ENCODE assay signal across 11 cellular contexts in genomic region chr14:23365353-23366162, GRCh38. TPM values are rescaled to one million over a fixed set of nuclear protein-coding genes. Genes with fewer than 3 reads are reported as not detected.
DNase-seq lines count a peak whose midpoint lies in the region; ATAC-seq, FAIRE-seq and TF ChIP-seq lines count a peak whose summit lies in the region.
"Had no signal": no experiment of that assay in that cellular context is flagged by ENCODE, and none has a peak within 500 bp of the region (broad histone marks: within the 10 kb centered on the region; RNA-seq: fewer than 3 reads in every experiment).

No MANE protein-coding gene starts in this region.

- H2BK12ac ChIP-seq in trophoblast cell (ENCODE audit: low read length) = peak overlapping the region; percentile 53

- peak overlapping the region; percentile 95 to 97 for H3K27ac ChIP-seq in ascending aorta
- H3K27ac ChIP-seq in right atrium auricular region = peak overlapping the region; percentile 88 to 90
- H3K27ac ChIP-seq in trophoblast cell (ENCODE audit: low read depth, low read length) = peak overlapping the region; percentile 81

- H3K18ac ChIP-seq in trophoblast cell (ENCODE audit: low read length) = peak overlapping the region; percentile 100

- no peaks in the 10 kb centered on the region for H3K9me3 ChIP-seq in ascending aorta
- H3K9me3 ChIP-seq in right atrium auricular region = no peaks in the 10 kb centered on the region
- H3K9me3 ChIP-seq in trophoblast cell (ENCODE audit: insufficient read depth, low read depth, low read length) = no peaks in the 10 kb centered on the region

- peak overlapping the region; percentile 80 for H2AK5ac ChIP-seq in trophoblast cell (ENCODE audit: low read length)

- CTCF ChIA-PET in Calu3 (lab: Charles Lee) (no interaction called here), HEK293T (lab: Yijun Ruan, JAX) (no interaction called here)

- peaks cover 92% of the 10 kb centered on the region for H3K27me3 Mint-ChIP-seq in Calu3 (ENCODE audit: unreplicated experiment)

- no peaks in the 10 kb centered on the region for H3K9me3 Mint-ChIP-seq in Calu3 (ENCODE audit: low read depth, unreplicated experiment)

- H3K9ac ChIP-seq in trophoblast cell (ENCODE audit: low read length) = peak overlapping the region; percentile 95

- TF ChIP-seq CTCF in Calu3 (IDR thresholded peaks at IDR 0.05; ENCODE audit: unreplicated experiment) = no peak
- no peak for TF ChIP-seq CTCF in ascending aorta (IDR thresholded peaks at IDR 0.05)
- TF ChIP-seq CTCF in right atrium auricular region (IDR thresholded peaks at IDR 0.05) = no peak

- H3K4me1 ChIP-seq in ascending aorta = peaks cover 5 to 18% of the 10 kb centered on the region in 2 donors
- H3K4me1 ChIP-seq in right atrium auricular region = peaks cover 0 to 31% of the 10 kb centered on the region in 2 donors
- peaks cover 7 to 19% of the 10 kb centered on the region in 2 experiments for H3K4me1 ChIP-seq in trophoblast cell (ENCODE audit: control insufficient read depth in 1 of 2, insufficient read depth in 2 of 2, low read length in 2 of 2)

- H3K36me3 ChIP-seq in ascending aorta (no peaks in the 10 kb centered on the region), right atrium auricular region (no peaks in the 10 kb centered on the region), trophoblast cell (ENCODE audit: control insufficient read depth in 1 of 2, insufficient read depth in 2 of 2, low read length in 2 of 2) (peaks cover 3 to 4% of the 10 kb centered on the region in 2 experiments)

- H4K12ac ChIP-seq in trophoblast cell (ENCODE audit: low read depth, low read length) = peak overlapping the region; percentile 97

- TF ChIP-seq POLR2A in GM12892 (IDR thresholded peaks at IDR 0.05; ENCODE audit: low read depth, low read length) = no peak

- no peak overlapping the region for H3K23ac ChIP-seq in trophoblast cell (ENCODE audit: low read length)

- peaks cover 23% of the 10 kb centered on the region for H3K79me1 ChIP-seq in trophoblast cell (ENCODE audit: low read length)

- no CpG with 5 or more reads among the region's 80 CpGs for WGBS in trophoblast cell (ENCODE audit: extremely low coverage, insufficient coverage, insufficient read length)

- peak overlapping the region; percentile 89 for H3K4me2 ChIP-seq in trophoblast cell (ENCODE audit: low read length)

- peak overlapping the region; percentile 96 for H2BK120ac ChIP-seq in trophoblast cell (ENCODE audit: insufficient read depth, low read length, poor library complexity)

- peak overlapping the region; percentile 100 for H3K14ac ChIP-seq in trophoblast cell (ENCODE audit: low read length)

- peak overlapping the region; percentile 100 for H3K4ac ChIP-seq in trophoblast cell (ENCODE audit: low read depth, low read length)

- BruUV-seq in Calu3 (replicated peaks; lab: Mats Ljungman, UMichigan) = no TSS peak

- H3K4me3 Mint-ChIP-seq in Calu3 (ENCODE audit: low read depth, unreplicated experiment) = peak overlapping the region; percentile 40

- no peak for FAIRE-seq in GM12892 (lab: Jason Lieb, UNC)

- no peaks in the 10 kb centered on the region for H3K36me3 Mint-ChIP-seq in Calu3 (ENCODE audit: insufficient read depth, unreplicated experiment)
- H3K36me3 Mint-ChIP-seq: naive B cell had no signal

- peak overlapping the region; percentile 93 for H2AFZ ChIP-seq in trophoblast cell (ENCODE audit: insufficient read depth, low read length, poor library complexity)

- H4K8ac ChIP-seq in trophoblast cell (ENCODE audit: low read depth, low read length) = peak overlapping the region; percentile 95

- peak overlapping the region; percentile 98 for H4K91ac ChIP-seq in trophoblast cell (ENCODE audit: low read depth, low read length)

- H3K79me2 ChIP-seq in trophoblast cell (ENCODE audit: control insufficient read depth, insufficient read depth, low read length, poor library complexity) = peaks cover 19% of the 10 kb centered on the region

- no peak overlapping the region for H3K27ac Mint-ChIP-seq in Calu3 (ENCODE audit: unreplicated experiment)
- H3K27ac Mint-ChIP-seq: naive B cell had no signal

- DNase-seq in Calu3 (peak; percentile 43), ascending aorta (ENCODE audit: low spot score in 2 of 2) (no peak), right atrium auricular region (ENCODE audit: low spot score) (no peak), trophoblast cell (peak; percentile 66 to 85), GM12892 (ENCODE audit: insufficient read length) (no peak), HEK293T (ENCODE audit: extremely low spot score) (no peak)
- no peak for DNase-seq in activated naive CD4-positive, alpha-beta T cell treated with anti-CD3 and anti-CD28 coated beads, Interleukin-2, amount 50 U/mL, for 16 hours
- DNase-seq: GF-D8, naive B cell had no signal

- H3K27me3 ChIP-seq in ascending aorta (no peaks in the 10 kb centered on the region), right atrium auricular region (no peaks in the 10 kb centered on the region), trophoblast cell (ENCODE audit: insufficient read depth, low read length) (no peaks in the 10 kb centered on the region)

- no peaks in the 10 kb centered on the region for H3K4me1 Mint-ChIP-seq in Calu3 (ENCODE audit: low read depth, unreplicated experiment)

- no peak for ATAC-seq in HG02973 (IDR thresholded peaks at IDR 0.05; ENCODE audit: unreplicated experiment)

- H3K4me3 ChIP-seq in ascending aorta = peak overlapping the region; percentile 65 to 86
- H3K4me3 ChIP-seq in right atrium auricular region = peak overlapping the region; percentile 49 to 58
- H3K4me3 ChIP-seq in trophoblast cell (ENCODE audit: low read depth, low read length) = peak overlapping the region; percentile 78

- intact Hi-C loops in Calu3 (cut with micrococcal nuclease; ENCODE audit: unreplicated experiment) = no loop called here
- intact Hi-C loops in ascending aorta (cut with DNase I) = loop anchor here (1.0 to 10.0 kb wide), 6 partner anchors 13 to 1069 kb away; partner anchors contain the start of genes HOMEZ, NGDN, PABPN1 and SLC22A17

- H2BK5ac ChIP-seq in trophoblast cell (ENCODE audit: low read depth, low read length, poor library complexity) = peak overlapping the region; percentile 91

- POLR2A ChIA-PET in HEK293T (lab: Yijun Ruan, JAX) = no interaction called here

TF ChIP-seq in HEK293T, 16 proteins besides CTCF, POLR2A, EP300 and RAD21:
- TF ChIP-seq L3MBTL2 (conservative IDR thresholded peaks at IDR 0.05) = no peak
- TF ChIP-seq FOXM1 (IDR thresholded peaks at IDR 0.05; ENCODE audit: borderline replicate concordance) = no peak
- TF ChIP-seq TARDBP (IDR thresholded peaks at IDR 0.05) = no peak
- TF ChIP-seq NFRKB (IDR thresholded peaks at IDR 0.05) = no peak
- TF ChIP-seq FOXK2 (IDR thresholded peaks at IDR 0.05) = no peak
- TF ChIP-seq PKNOX1 (IDR thresholded peaks at IDR 0.05) = no peak
- TF ChIP-seq FOXA1 (IDR thresholded peaks at IDR 0.05) = no peak
- TF ChIP-seq SP1 (IDR thresholded peaks at IDR 0.05) = no peak
- no peak for TF ChIP-seq HDGF (IDR thresholded peaks at IDR 0.05; ENCODE audit: borderline replicate concordance)
- TF ChIP-seq ZNF384 (IDR thresholded peaks at IDR 0.05) = no peak
- no peak for TF ChIP-seq CTBP1 (IDR thresholded peaks at IDR 0.05; ENCODE audit: borderline replicate concordance)
- TF ChIP-seq SUZ12 (IDR thresholded peaks at IDR 0.05) = no peak

RNA-seq across cellular contexts. Expression of gene EFS, which starts 0.6 kb away (rescaled TPM):
- total RNA-seq in Calu3 (2022) (not detected in 2 replicates), ascending aorta (38.1 TPM), right atrium auricular region (1 to 10 TPM; 4.1 to 6.3 TPM)
- 26.2 and 27.6 TPM in 2 replicates for polyA plus RNA-seq in trophoblast cell (2013)
- polyA plus RNA-seq in GM12892 (2012; ENCODE audit: missing spikeins) = not detected

RNA-seq across cellular contexts. Expression of gene IL25, which starts 7.1 kb away (rescaled TPM):
- total RNA-seq in Calu3 (2022) (not detected in 2 replicates), ascending aorta (not detected), right atrium auricular region (not detected)
- not detected in 2 replicates for polyA plus RNA-seq in trophoblast cell (2013)
- polyA plus RNA-seq in GM12892 (2012; ENCODE audit: missing spikeins) = not detected
- total RNA-seq: NCI-H460 had no signal

RNA-seq across cellular contexts. Expression of gene CMTM5, which starts 11.3 kb away (rescaled TPM):
- total RNA-seq in Calu3 (2022) (not detected in 2 replicates), ascending aorta (2.9 TPM), right atrium auricular region (not detected)
- not detected in 2 replicates for polyA plus RNA-seq in trophoblast cell (2013)
- polyA plus RNA-seq in GM12892 (2012; ENCODE audit: missing spikeins) = not detected
- total RNA-seq: NCI-H460 had no signal

RNA-seq across cellular contexts. Expression of gene SLC22A17, which starts 12.9 kb away (rescaled TPM):
- total RNA-seq in Calu3 (2022) (0.39 and 0.61 TPM in 2 replicates), ascending aorta (89.7 TPM), right atrium auricular region (10 to 100 TPM; 29.4 to 47.0 TPM)
- 32.8 and 34.6 TPM in 2 replicates for polyA plus RNA-seq in trophoblast cell (2013)
- polyA plus RNA-seq in GM12892 (2012; ENCODE audit: missing spikeins) = not detected

RNA-seq across cellular contexts. Expression of gene MYH6, which starts 42.5 kb away (rescaled TPM):
- total RNA-seq in Calu3 (2022) (not detected in 2 replicates), ascending aorta (not detected), right atrium auricular region (over 10,000 TPM in 1 of 2 donors, 1,000 to 10,000 TPM in 1; 8,253 to 13,240 TPM)
- 0.05 and 0.06 TPM in 2 replicates for polyA plus RNA-seq in trophoblast cell (2013)
- polyA plus RNA-seq in GM12892 (2012; ENCODE audit: missing spikeins) = 0.08 TPM
- total RNA-seq: NCI-H460 had no signal

Comparison
In these comparisons a context has a peak if more than half of its experiments do, and no peak if none do; other contexts are left out.
1. DNase-seq: peak in Calu3 (single experiment) and trophoblast cell (2 of 2); none in ascending aorta (0 of 2), right atrium auricular region (single experiment), GM12892 (single experiment), activated naive CD4-positive, alpha-beta T cell treated with anti-CD3 and anti-CD28 coated beads, Interleukin-2, amount 50 U/mL, for 16 hours (single experiment) and HEK293T (single experiment).
2. Peak in every context shown above with its lines, with median percentiles within 50 percentile points of each other: H3K27ac ChIP-seq and H3K4me3 ChIP-seq.